Comparison of ENCODE assay signal across 14 cellular contexts in the genomic region with DNA sequence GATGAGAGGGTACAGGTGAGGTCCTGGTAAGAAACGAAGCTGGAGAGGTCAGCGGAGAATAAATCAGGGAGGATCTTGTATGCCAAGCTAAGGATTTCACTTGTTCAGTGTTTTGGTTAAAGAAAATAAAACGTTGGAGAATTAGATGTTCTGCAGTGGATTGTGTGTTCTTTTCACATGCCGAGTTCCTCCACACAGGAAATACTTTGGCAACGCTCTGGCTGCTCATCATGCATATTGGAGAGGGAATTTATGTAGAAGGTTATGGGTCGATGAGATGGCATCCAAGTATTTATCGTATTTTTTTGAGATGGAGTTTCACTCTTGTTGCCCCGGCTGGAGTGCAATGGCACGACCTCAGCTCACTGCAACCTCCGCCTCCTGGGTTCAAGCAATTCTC. TPM values are rescaled to one million over a fixed set of nuclear protein-coding genes. Genes with fewer than 3 reads are reported as not detected.
DNase-seq lines count a peak whose midpoint lies in the region; ATAC-seq and TF ChIP-seq lines count a peak whose summit lies in the region.
"Had no signal": no experiment of that assay in that cellular context is flagged by ENCODE, and none has a peak within 500 bp of the region (broad histone marks: within the 10 kb centered on the region; RNA-seq: fewer than 3 reads in every experiment).

No MANE protein-coding gene starts in this region.

- H3K27ac Mint-ChIP-seq in activated naive CD8-positive, alpha-beta T cell treated with anti-CD3 and anti-CD28 coated beads, Interleukin-2, amount 10 ng/mL, durations not matched to agents 7 days and 5 days: peak overlapping the region; percentile 32
- H3K27ac Mint-ChIP-seq in activated naive CD8-positive, alpha-beta T cell treated with anti-CD3 and anti-CD28 coated beads, Interleukin-2, amount 50 U/mL, for 24 hours: no peak overlapping the region
- peak overlapping the region; percentile 25 to 69 for H3K27ac Mint-ChIP-seq in effector memory CD8-positive, alpha-beta T cell

- no peak for TF ChIP-seq CTCF in OCI-LY3 (IDR thresholded peaks at IDR 0.05; ENCODE audit: low read depth, low read length)

- no peak for ATAC-seq in activated naive CD8-positive, alpha-beta T cell treated with anti-CD3 and anti-CD28 coated beads, Interleukin-2, amount 10 ng/mL, durations not matched to agents 7 days and 5 days (ENCODE audit: low read depth)
- ATAC-seq in activated naive CD8-positive, alpha-beta T cell treated with anti-CD3 and anti-CD28 coated beads, Interleukin-2, amount 50 U/mL, for 24 hours: no peak
- no peak for ATAC-seq in effector memory CD8-positive, alpha-beta T cell (replicated peaks)
- ATAC-seq in GM21423 (IDR thresholded peaks at IDR 0.05; ENCODE audit: unreplicated experiment): no peak
- no peak for ATAC-seq in HG03139 (IDR thresholded peaks at IDR 0.05; ENCODE audit: unreplicated experiment)

- peak overlapping the region; percentile 56 for H3K4me2 ChIP-seq in OCI-LY3 (ENCODE audit: low read length)

- no peaks in the 10 kb centered on the region for H3K27me3 Mint-ChIP-seq in activated naive CD8-positive, alpha-beta T cell treated with anti-CD3 and anti-CD28 coated beads, Interleukin-2, amount 10 ng/mL, durations not matched to agents 7 days and 5 days
- no peaks in the 10 kb centered on the region for H3K27me3 Mint-ChIP-seq in activated naive CD8-positive, alpha-beta T cell treated with anti-CD3 and anti-CD28 coated beads, Interleukin-2, amount 50 U/mL, for 24 hours
- no peaks in the 10 kb centered on the region for H3K27me3 Mint-ChIP-seq in effector memory CD8-positive, alpha-beta T cell

- no peaks in the 10 kb centered on the region for H3K9me3 Mint-ChIP-seq in activated naive CD8-positive, alpha-beta T cell treated with anti-CD3 and anti-CD28 coated beads, Interleukin-2, amount 10 ng/mL, durations not matched to agents 7 days and 5 days
- H3K9me3 Mint-ChIP-seq in activated naive CD8-positive, alpha-beta T cell treated with anti-CD3 and anti-CD28 coated beads, Interleukin-2, amount 50 U/mL, for 24 hours: no peaks in the 10 kb centered on the region
- H3K9me3 Mint-ChIP-seq in effector memory CD8-positive, alpha-beta T cell: no peaks in the 10 kb centered on the region

- H3K79me2 ChIP-seq in OCI-LY3 (ENCODE audit: low read length): peaks cover 14% of the 10 kb centered on the region

- no peak overlapping the region for H3K9ac ChIP-seq in OCI-LY3 (ENCODE audit: low read length)

- H3K27me3 ChIP-seq in OCI-LY3 (ENCODE audit: low read depth, low read length): no peaks in the 10 kb centered on the region
- H3K27me3 ChIP-seq: SJSA1 had no signal

- peak overlapping the region; percentile 61 for H3K27ac ChIP-seq in OCI-LY3 (ENCODE audit: low read length)
- H3K27ac ChIP-seq: epithelial cell of prostate, SJSA1 had no signal

- H3K4me3 Mint-ChIP-seq in activated naive CD8-positive, alpha-beta T cell treated with anti-CD3 and anti-CD28 coated beads, Interleukin-2, amount 10 ng/mL, durations not matched to agents 7 days and 5 days: no peak overlapping the region
- no peak overlapping the region for H3K4me3 Mint-ChIP-seq in activated naive CD8-positive, alpha-beta T cell treated with anti-CD3 and anti-CD28 coated beads, Interleukin-2, amount 50 U/mL, for 24 hours
- no peak overlapping the region for H3K4me3 Mint-ChIP-seq in effector memory CD8-positive, alpha-beta T cell

- H2AFZ ChIP-seq in OCI-LY3 (ENCODE audit: low read depth, low read length): no peak overlapping the region

- H4K20me1 ChIP-seq in OCI-LY3 (ENCODE audit: insufficient read depth, low read length): peaks cover 38% of the 10 kb centered on the region

- H3K4me1 Mint-ChIP-seq in activated naive CD8-positive, alpha-beta T cell treated with anti-CD3 and anti-CD28 coated beads, Interleukin-2, amount 10 ng/mL, durations not matched to agents 7 days and 5 days: peaks cover 26% of the 10 kb centered on the region
- H3K4me1 Mint-ChIP-seq in activated naive CD8-positive, alpha-beta T cell treated with anti-CD3 and anti-CD28 coated beads, Interleukin-2, amount 50 U/mL, for 24 hours: peaks cover 40% of the 10 kb centered on the region
- peaks cover 22 to 28% of the 10 kb centered on the region in 2 donors for H3K4me1 Mint-ChIP-seq in effector memory CD8-positive, alpha-beta T cell (ENCODE audit: low read depth in 2 of 2)

- DNase-seq in activated naive CD8-positive, alpha-beta T cell treated with anti-CD3 and anti-CD28 coated beads, Interleukin-2, amount 10 ng/mL, durations not matched to agents 7 days and 5 days: no peak
- no peak for DNase-seq in activated naive CD8-positive, alpha-beta T cell treated with anti-CD3 and anti-CD28 coated beads, Interleukin-2, amount 50 U/mL, for 24 hours
- DNase-seq in effector memory CD8-positive, alpha-beta T cell: no peak
- DNase-seq in stimulated activated CD4-positive, alpha-beta T cell treated with anti-CD3 and anti-CD28 coated beads, Interleukin-4, amount 100 ng/mL, for 1 hour: no peak
- no peak for DNase-seq in NCI-H69 (lab: John Stamatoyannopoulos, UW)
- DNase-seq: activated CD4-positive, alpha-beta T cell treated with anti-CD3 and anti-CD28 coated beads, Interleukin-2, amount 50 U/mL, for 1 hour; NCI-H1694; NCI-H510A had no signal

- H3K36me3 ChIP-seq in OCI-LY3 (replicated peaks; ENCODE audit: low read depth, low read length): peaks cover 24% of the 10 kb centered on the region

- POLR2A ChIA-PET in activated naive CD8-positive, alpha-beta T cell treated with anti-CD3 and anti-CD28 coated beads, Interleukin-2, amount 10 ng/mL, durations not matched to agents 7 days and 5 days (lab: Charles Lee): no interaction called here

- no peak overlapping the region for H3K4me3 ChIP-seq in OCI-LY3 (ENCODE audit: low read length)
- H3K4me3 ChIP-seq: lung, SJSA1 had no signal

- H3K4me1 ChIP-seq in OCI-LY3 (ENCODE audit: low read length): peaks cover 31% of the 10 kb centered on the region

- H3K9me3 ChIP-seq in OCI-LY3 (ENCODE audit: insufficient read depth, low read length): no peaks in the 10 kb centered on the region
- H3K9me3 ChIP-seq: SJSA1 had no signal

- H3K36me3 Mint-ChIP-seq in activated naive CD8-positive, alpha-beta T cell treated with anti-CD3 and anti-CD28 coated beads, Interleukin-2, amount 10 ng/mL, durations not matched to agents 7 days and 5 days: peaks cover 23% of the 10 kb centered on the region
- H3K36me3 Mint-ChIP-seq in activated naive CD8-positive, alpha-beta T cell treated with anti-CD3 and anti-CD28 coated beads, Interleukin-2, amount 50 U/mL, for 24 hours (ENCODE audit: low read depth): peaks cover 29% of the 10 kb centered on the region
- peaks cover 27% of the 10 kb centered on the region for H3K36me3 Mint-ChIP-seq in effector memory CD8-positive, alpha-beta T cell (ENCODE audit: insufficient read depth)

RNA-seq across cellular contexts. Expression of a gene that starts 11.0 kb away (rescaled TPM):
- total RNA-seq in activated naive CD8-positive, alpha-beta T cell treated with anti-CD3 and anti-CD28 coated beads, Interleukin-2, amount 10 ng/mL, durations not matched to agents 7 days and 5 days: 1,000 to 10,000 TPM; 1,523 to 1,613 TPM

RNA-seq across cellular contexts. Expression of a gene that starts 15.4 kb away (rescaled TPM):
- 10 to 100 TPM; 18.7 to 20.2 TPM for total RNA-seq in activated naive CD8-positive, alpha-beta T cell treated with anti-CD3 and anti-CD28 coated beads, Interleukin-2, amount 10 ng/mL, durations not matched to agents 7 days and 5 days
